17 cellular contexts compared by ENCODE assay signal in genomic region chr1:186842547-186842946, GRCh38. TPM values are rescaled to one million over a fixed set of nuclear protein-coding genes. Genes with fewer than 3 reads are reported as not detected.
DNase-seq lines count a peak whose midpoint lies in the region; TF ChIP-seq lines count a peak whose summit lies in the region.
"Had no signal": no experiment of that assay in that cellular context is flagged by ENCODE, and none has a peak within 500 bp of the region (broad histone marks: within the 10 kb centered on the region; RNA-seq: fewer than 3 reads in every experiment).

No MANE protein-coding gene starts in this region.

- intact Hi-C loops in dendritic cell treated with granulocyte-macrophage colony-stimulating factor and Interleukin-4, amounts not matched to agents 40 ng/mL and 50 ng/mL, for 4 days (cut with micrococcal nuclease), result no loop called here
- intact Hi-C loops in sigmoid colon (cut with DNase I), result loop anchor here (5.0 kb wide), 1 partner anchor 35 kb away; no protein-coding TSS in a partner anchor

- no peak for TF ChIP-seq EP300 in sigmoid colon (IDR thresholded peaks at IDR 0.05)

- peaks cover 11% of the 10 kb centered on the region for H3K36me3 Mint-ChIP-seq in dendritic cell treated with granulocyte-macrophage colony-stimulating factor and Interleukin-4, amounts not matched to agents 40 ng/mL and 50 ng/mL, for 4 days (ENCODE audit: low read depth)
- no peaks in the 10 kb centered on the region for H3K36me3 Mint-ChIP-seq in activated naive CD4-positive, alpha-beta T cell treated with anti-CD3 and anti-CD28 coated beads, Interleukin-2, amount 10 ng/mL, durations not matched to agents 7 days and 5 days
- no peaks in the 10 kb centered on the region for H3K36me3 Mint-ChIP-seq in activated CD4-positive, alpha-beta memory T cell treated with anti-CD3 and anti-CD28 coated beads, Interleukin-2, amount 10 ng/mL, durations not matched to agents 7 days and 5 days (ENCODE audit: low read depth)
- H3K36me3 Mint-ChIP-seq: CD4-positive, alpha-beta memory T cell had no signal

- no peak for TF ChIP-seq POLR2A in sigmoid colon (IDR thresholded peaks at IDR 0.05)

- H3K4me1 ChIP-seq in sigmoid colon, result peaks cover 0 to 69% (median 42%) of the 10 kb centered on the region in 4 donors

- CTCF ChIA-PET in activated naive CD4-positive, alpha-beta T cell treated with anti-CD3 and anti-CD28 coated beads, Interleukin-2, amount 10 ng/mL, durations not matched to agents 7 days and 5 days (lab: Charles Lee), result no interaction called here
- CTCF ChIA-PET in activated CD4-positive, alpha-beta memory T cell treated with anti-CD3 and anti-CD28 coated beads, Interleukin-2, amount 10 ng/mL, durations not matched to agents 7 days and 5 days (lab: Charles Lee), result no interaction called here

- H3K4me3 ChIP-seq in sigmoid colon, result no peak overlapping the region
- H3K4me3 ChIP-seq: K562 had no signal

- H3K27me3 ChIP-seq in sigmoid colon, result no peaks in the 10 kb centered on the region

- TF ChIP-seq CTCF in sigmoid colon (IDR thresholded peaks at IDR 0.05), result no peak

- peak overlapping the region in 3 of 4 donors; percentile 46 to 61 (median 59) for H3K27ac ChIP-seq in sigmoid colon
- H3K27ac ChIP-seq: 22Rv1 had no signal

- peak overlapping the region; percentile 48 for H3K27ac Mint-ChIP-seq in dendritic cell treated with granulocyte-macrophage colony-stimulating factor and Interleukin-4, amounts not matched to agents 40 ng/mL and 50 ng/mL, for 4 days
- no peak overlapping the region for H3K27ac Mint-ChIP-seq in activated naive CD4-positive, alpha-beta T cell treated with anti-CD3 and anti-CD28 coated beads, Interleukin-2, amount 10 ng/mL, durations not matched to agents 7 days and 5 days
- H3K27ac Mint-ChIP-seq in activated CD4-positive, alpha-beta memory T cell treated with anti-CD3 and anti-CD28 coated beads, Interleukin-2, amount 10 ng/mL, durations not matched to agents 7 days and 5 days, result no peak overlapping the region
- H3K27ac Mint-ChIP-seq: CD4-positive, alpha-beta memory T cell had no signal

- H3K4me3 Mint-ChIP-seq in dendritic cell treated with granulocyte-macrophage colony-stimulating factor and Interleukin-4, amounts not matched to agents 40 ng/mL and 50 ng/mL, for 4 days, result no peak overlapping the region
- no peak overlapping the region for H3K4me3 Mint-ChIP-seq in activated naive CD4-positive, alpha-beta T cell treated with anti-CD3 and anti-CD28 coated beads, Interleukin-2, amount 10 ng/mL, durations not matched to agents 7 days and 5 days
- H3K4me3 Mint-ChIP-seq in activated CD4-positive, alpha-beta memory T cell treated with anti-CD3 and anti-CD28 coated beads, Interleukin-2, amount 10 ng/mL, durations not matched to agents 7 days and 5 days, result no peak overlapping the region
- H3K4me3 Mint-ChIP-seq: CD4-positive, alpha-beta memory T cell had no signal

- DNase-seq in DMS53 (lab: John Stamatoyannopoulos, UW) (peak; percentile 4), DMS53 treated with DMSO at 0.1 percent for 48 hours (lab: John Stamatoyannopoulos, UW; ENCODE audit: unreplicated experiment) (no peak), HT-29 (ENCODE audit: low spot score) (peak; percentile 80), sigmoid colon (no peak), NCI-H1417 (lab: John Stamatoyannopoulos, UW) (no peak)
- DNase-seq in activated naive CD4-positive, alpha-beta T cell treated with anti-CD3 and anti-CD28 coated beads, Interleukin-2, amount 10 ng/mL, durations not matched to agents 7 days and 5 days, result no peak
- no peak for DNase-seq in activated CD4-positive, alpha-beta memory T cell treated with anti-CD3 and anti-CD28 coated beads, Interleukin-2, amount 10 ng/mL, durations not matched to agents 7 days and 5 days
- DNase-seq: CD4-positive, alpha-beta memory T cell; DMS79 treated with DMSO at 0.1 percent for 48 hours; NCI-H146; NCI-H524; SHP77 treated with DMSO at 0.1 percent for 48 hours had no signal

- H3K27me3 Mint-ChIP-seq in dendritic cell treated with granulocyte-macrophage colony-stimulating factor and Interleukin-4, amounts not matched to agents 40 ng/mL and 50 ng/mL, for 4 days, result no peaks in the 10 kb centered on the region
- H3K27me3 Mint-ChIP-seq in activated naive CD4-positive, alpha-beta T cell treated with anti-CD3 and anti-CD28 coated beads, Interleukin-2, amount 10 ng/mL, durations not matched to agents 7 days and 5 days, result peaks cover 4% of the 10 kb centered on the region
- no peaks in the 10 kb centered on the region for H3K27me3 Mint-ChIP-seq in activated CD4-positive, alpha-beta memory T cell treated with anti-CD3 and anti-CD28 coated beads, Interleukin-2, amount 10 ng/mL, durations not matched to agents 7 days and 5 days
- H3K27me3 Mint-ChIP-seq: CD4-positive, alpha-beta memory T cell had no signal

- no peaks in the 10 kb centered on the region for H3K9me3 ChIP-seq in sigmoid colon

- WGBS in sigmoid colon, 2 donors, result 23 to 68% methylated on average over 4 of the region's 4 CpGs

- no peaks in the 10 kb centered on the region for H3K36me3 ChIP-seq in sigmoid colon

- POLR2A ChIA-PET in activated CD4-positive, alpha-beta memory T cell treated with anti-CD3 and anti-CD28 coated beads, Interleukin-2, amount 10 ng/mL, durations not matched to agents 7 days and 5 days (lab: Charles Lee), result no interaction called here

- H3K9me3 Mint-ChIP-seq in dendritic cell treated with granulocyte-macrophage colony-stimulating factor and Interleukin-4, amounts not matched to agents 40 ng/mL and 50 ng/mL, for 4 days, result no peaks in the 10 kb centered on the region
- H3K9me3 Mint-ChIP-seq in activated naive CD4-positive, alpha-beta T cell treated with anti-CD3 and anti-CD28 coated beads, Interleukin-2, amount 10 ng/mL, durations not matched to agents 7 days and 5 days, result no peaks in the 10 kb centered on the region
- H3K9me3 Mint-ChIP-seq in activated CD4-positive, alpha-beta memory T cell treated with anti-CD3 and anti-CD28 coated beads, Interleukin-2, amount 10 ng/mL, durations not matched to agents 7 days and 5 days, result no peaks in the 10 kb centered on the region

- H3K4me1 Mint-ChIP-seq in dendritic cell treated with granulocyte-macrophage colony-stimulating factor and Interleukin-4, amounts not matched to agents 40 ng/mL and 50 ng/mL, for 4 days (ENCODE audit: low read depth), result peaks cover 61% of the 10 kb centered on the region
- H3K4me1 Mint-ChIP-seq in activated naive CD4-positive, alpha-beta T cell treated with anti-CD3 and anti-CD28 coated beads, Interleukin-2, amount 10 ng/mL, durations not matched to agents 7 days and 5 days, result no peaks in the 10 kb centered on the region
- H3K4me1 Mint-ChIP-seq in activated CD4-positive, alpha-beta memory T cell treated with anti-CD3 and anti-CD28 coated beads, Interleukin-2, amount 10 ng/mL, durations not matched to agents 7 days and 5 days, result no peaks in the 10 kb centered on the region
- H3K4me1 Mint-ChIP-seq: CD4-positive, alpha-beta memory T cell had no signal

RNA-seq across cellular contexts. Expression of gene PLA2G4A, which starts 13.8 kb away (rescaled TPM):
- 10.6 and 14.3 TPM in 2 replicates for total RNA-seq in HT-29 (2014; rRNA removed; shearing (Covaris generic))
- 10 to 100 TPM; 17.2 to 51.0 (median 29.0) TPM for total RNA-seq in sigmoid colon
- 1 to 10 TPM; 3.2 to 5.0 (median 4.2) TPM for polyA plus RNA-seq in sigmoid colon
- under 1 TPM; 0.13 to 0.20 TPM for total RNA-seq in activated CD4-positive, alpha-beta memory T cell treated with anti-CD3 and anti-CD28 coated beads, Interleukin-2, amount 10 ng/mL, durations not matched to agents 7 days and 5 days
- total RNA-seq: G401, OCI-LY7 had no signal
- polyA plus RNA-seq: CD4-positive, alpha-beta memory T cell had no signal

Comparison
In these comparisons a context has a peak if more than half of its experiments do, and no peak if none do; other contexts are left out.
1. DNase-seq: peak in DMS53 (single experiment) and HT-29 (single experiment); none in DMS53 treated with DMSO at 0.1 percent for 48 hours (single experiment), sigmoid colon (single experiment), NCI-H1417 (0 of 3), activated naive CD4-positive, alpha-beta T cell treated with anti-CD3 and anti-CD28 coated beads, Interleukin-2, amount 10 ng/mL, durations not matched to agents 7 days and 5 days (single experiment) and activated CD4-positive, alpha-beta memory T cell treated with anti-CD3 and anti-CD28 coated beads, Interleukin-2, amount 10 ng/mL, durations not matched to agents 7 days and 5 days (single experiment).